Comparison of ENCODE assay signal across 1 cellular context in genomic region chr5:61912559-61912958, GRCh38.
"Had no signal": no experiment of that assay in that cellular context is flagged by ENCODE, and none has a peak within 500 bp of the region (broad histone marks: within the 10 kb centered on the region; RNA-seq: fewer than 3 reads in every experiment).

No MANE protein-coding gene starts in this region.

- H3K4me3 ChIP-seq: GM12878 had no signal

- ATAC-seq: GM12878 had no signal
